In genomic region chr19:47899335-47899734, GRCh38 we compare ENCODE assay signal across 29 cellular contexts. TPM values are rescaled to one million over a fixed set of nuclear protein-coding genes. Genes with fewer than 3 reads are reported as not detected.
DNase-seq lines count a peak whose midpoint lies in the region; ATAC-seq, FAIRE-seq and TF ChIP-seq lines count a peak whose summit lies in the region.
"Had no signal": no experiment of that assay in that cellular context is flagged by ENCODE, and none has a peak within 500 bp of the region (broad histone marks: within the 10 kb centered on the region; RNA-seq: fewer than 3 reads in every experiment).

No MANE protein-coding gene starts in this region.

- DNase-seq in K562 (ENCODE audit: extremely low read depth in 1 of 4, low spot score in 3 of 4) (no peak), mesenteric fat pad (ENCODE audit: low spot score) (peak; percentile 51), stomach (peak; percentile 4), hippocampal formation (lab: John Stamatoyannopoulos, UW) (no peak), globus pallidus (ENCODE audit: low spot score) (no peak)
- DNase-seq: 8988T; ACHN; AML-193; BE2C; Calu3; CD4-positive, alpha-beta T cell; COR-L47; DMS53; DMS79 treated with DMSO at 0.1 percent for 48 hours; GF-D8; H9; HFFc6 had no signal

- H3K79me2 ChIP-seq in K562 (ENCODE audit: control insufficient read depth, insufficient read depth, low read length): no peaks in the 10 kb centered on the region

- BruUV-seq in K562 (replicated peaks; lab: Mats Ljungman, UMichigan): no TSS peak

- H2AFZ ChIP-seq in K562 (ENCODE audit: low read depth, low read length): no peak overlapping the region
- H2AFZ ChIP-seq: GM23338 had no signal

- POLR2A ChIA-PET in K562 (lab: Yijun Ruan, JAX): no interaction called here

- no peak for TF ChIP-seq CTCF in K562 (IDR thresholded peaks at IDR 0.05 in 2 of 3, conservative IDR thresholded peaks at IDR 0.05 in 1 of 3; ENCODE audit: insufficient read depth in 2 of 3, low read depth in 1 of 3, low read length in 3 of 3)
- TF ChIP-seq CTCF in stomach (IDR thresholded peaks at IDR 0.05): no peak

- TF ChIP-seq RAD21 in K562 (CRISPR knock-in tag; conservative IDR thresholded peaks at IDR 0.05 in 1 of 2, IDR thresholded peaks at IDR 0.05 in 1 of 2): no peak

- H3K4me1 ChIP-seq in K562 (replicated peaks in 1 of 2; ENCODE audit: control insufficient read depth in 2 of 2, insufficient read depth in 2 of 2, low read length in 2 of 2) (no peaks in the 10 kb centered on the region), stomach (no peaks in the 10 kb centered on the region)
- H3K4me1 ChIP-seq: A549, BE2C had no signal

- in situ Hi-C loops in K562 (cut with MboI): no loop called here

- ATAC-seq in K562 (no peak), HG03457 (IDR thresholded peaks at IDR 0.05; ENCODE audit: unreplicated experiment) (no peak), HG02798 (IDR thresholded peaks at IDR 0.05; ENCODE audit: poor library complexity, unreplicated experiment) (no peak)
- ATAC-seq: GM23338, HCT116 had no signal

- WGBS in K562 (ENCODE audit: insufficient coverage, low coverage, missing lambda C conversion rate): 31% methylated on average over 6 of the region's 8 CpGs
- 87 to 94% (median 93%) methylated on average over 8 of the region's 8 CpGs for WGBS in stomach, 5 donors

- H3K9ac ChIP-seq in K562 (ENCODE audit: insufficient read depth in 1 of 2, low read depth in 2 of 2, low read length in 2 of 2): no peak overlapping the region
- H3K9ac ChIP-seq: BLaER1 treated with 17β-estradiol and CSF1 and Interleukin-3, amounts not matched to agents 10 nM and 100 nM had no signal

- H4K20me1 ChIP-seq in K562 (replicated peaks; ENCODE audit: control insufficient read depth, insufficient read depth, low read length): no peaks in the 10 kb centered on the region
- H4K20me1 ChIP-seq: BLaER1 treated with 17β-estradiol and CSF1 and Interleukin-3, amounts not matched to agents 10 nM and 100 nM had no signal

- no peak overlapping the region for H3K4me2 ChIP-seq in K562 (ENCODE audit: insufficient read depth, low read length)
- H3K4me2 ChIP-seq: A549; BLaER1 treated with 17β-estradiol and CSF1 and Interleukin-3, amounts not matched to agents 10 nM and 100 nM; GM23338 had no signal

- TF ChIP-seq POLR2A in K562 (conservative IDR thresholded peaks at IDR 0.05): no peak
- no peak for TF ChIP-seq POLR2A in stomach (IDR thresholded peaks at IDR 0.05)

- H3K27me3 ChIP-seq in K562 (ENCODE audit: control insufficient read depth in 2 of 2, insufficient read depth in 2 of 2, low read length in 2 of 2): no peaks in the 10 kb centered on the region
- peaks cover 0 to 15% (median 0%) of the 10 kb centered on the region in 3 donors for H3K27me3 ChIP-seq in stomach
- H3K27me3 ChIP-seq: BE2C; BLaER1 treated with 17β-estradiol and CSF1 and Interleukin-3, amounts not matched to agents 10 nM and 100 nM had no signal

- H3K36me3 ChIP-seq in K562 (ENCODE audit: control insufficient read depth, insufficient read depth, low read length): no peaks in the 10 kb centered on the region
- no peaks in the 10 kb centered on the region for H3K36me3 ChIP-seq in stomach
- H3K36me3 ChIP-seq: BE2C; BLaER1 treated with 17β-estradiol and CSF1 and Interleukin-3, amounts not matched to agents 10 nM and 100 nM had no signal

- no peak overlapping the region for H3K4me3 ChIP-seq in K562
- no peak overlapping the region for H3K4me3 ChIP-seq in stomach
- H3K4me3 ChIP-seq: A549; BLaER1 treated with 17β-estradiol and CSF1 and Interleukin-3, amounts not matched to agents 10 nM and 100 nM; GM23338 had no signal

- H3K9me3 ChIP-seq in K562 (replicated peaks; ENCODE audit: control insufficient read depth, insufficient read depth, low read depth, low read length): no peaks in the 10 kb centered on the region
- H3K9me3 ChIP-seq in stomach: peaks cover 0 to 10% (median 3%) of the 10 kb centered on the region in 4 donors
- H3K9me3 ChIP-seq: BE2C had no signal

- H3K9me1 ChIP-seq in K562 (ENCODE audit: control insufficient read depth, insufficient read depth, low read length): no peaks in the 10 kb centered on the region

- H3K27ac ChIP-seq in K562 (ENCODE audit: extremely low read depth, low read depth, low read length) (no peak overlapping the region), stomach (no peak overlapping the region)
- H3K27ac ChIP-seq: A549; BLaER1 treated with 17β-estradiol and CSF1 and Interleukin-3, amounts not matched to agents 10 nM and 100 nM had no signal

- no peak for TF ChIP-seq EP300 in K562 (IDR thresholded peaks at IDR 0.05; ENCODE audit: low read length)
- no peak for TF ChIP-seq EP300 in stomach (IDR thresholded peaks at IDR 0.05)

- FAIRE-seq in K562 (lab: Jason Lieb, UNC): no peak
- FAIRE-seq: A549, GM12891, GM18507 had no signal

- CTCF ChIA-PET in K562 (lab: Yijun Ruan, JAX; ENCODE audit: low intra/inter-chr PET ratio): no interaction called here

- intact Hi-C loops in K562 (cut with micrococcal nuclease): no loop called here
- intact Hi-C loops in stomach (cut with DNase I; ENCODE audit: low total_unique reads): no loop called here

TF ChIP-seq in K562, 482 proteins besides CTCF, POLR2A, EP300 and RAD21:
- peak; percentile 92 for TF ChIP-seq ZNF134 (CRISPR knock-in tag; conservative IDR thresholded peaks at IDR 0.05)
- no peak for TF ChIP-seq CHD1 (IDR thresholded peaks at IDR 0.05; ENCODE audit: low read length)
TF ChIP-seq in K562: peak in this region for 1.

RNA-seq across cellular contexts. Expression of gene SULT2A1, which starts 13.2 kb away (rescaled TPM):
- not detected in 2 replicates for total RNA-seq in K562 (2011; cell fraction: chromatin; rRNA removed; ENCODE audit: low replicate concordance)
- not detected in 2 replicates for total RNA-seq in K562 (2011; cell fraction: nucleolus; rRNA removed)
- total RNA-seq in K562 (2011; cell fraction: nucleoplasm; rRNA removed): not detected in 2 replicates
- total RNA-seq in K562 (2014; rRNA removed): not detected in 2 replicates
- not detected in 2 replicates for total RNA-seq in K562 (2014; rRNA removed; fragmentation: Illumina TruSeq; extraction: Trizol)
- total RNA-seq in K562 (2015; rRNA removed; fragmentation: Illumina TruSeq; extraction: Trizol): 0.11 and 0.25 TPM in 2 replicates
- 0.16 and 0.18 TPM in 2 replicates for total RNA-seq in K562 (2021)
- polyA plus RNA-seq in K562 (2011; rRNA removed): 0.03 and 0.04 TPM in 2 replicates
- polyA plus RNA-seq in K562 (2011; cell fraction: cytosol; rRNA removed): 0.10 TPM in 1 of 2 replicates, not detected in the other
- not detected in 2 replicates for polyA plus RNA-seq in K562 (2011; cell fraction: nucleus; rRNA removed)
- polyA plus RNA-seq in K562 (2012): 0.13 and 0.29 TPM in 2 replicates
- polyA plus RNA-seq in K562 (2014; fragmentation: Illumina TruSeq; extraction: Trizol): 0.07 TPM in 1 of 2 replicates, not detected in the other
- under 1 TPM in 1 of 2 experiments, not detected in 1; 0.07 TPM for polyA plus RNA-seq in K562 (2014; fragmentation: Nextera tagmentation; extraction: Ambion mirVana)
- not detected in 2 replicates for polyA plus RNA-seq in K562 (2014; rRNA removed)
- not detected in 2 replicates for polyA minus RNA-seq in K562 (2011; rRNA and poly(A)+ RNA removed)
- not detected in 2 replicates for polyA minus RNA-seq in K562 (2011; cell fraction: cytosol; rRNA and poly(A)+ RNA removed)
- polyA minus RNA-seq in K562 (2011; cell fraction: nucleus; rRNA and poly(A)+ RNA removed): not detected in 2 replicates
- not detected for total RNA-seq in mesenteric fat pad
- total RNA-seq in stomach: 10 to 100 TPM in 1 of 5 donors, 1 to 10 TPM in 1, not detected in 3; 6.8 to 13.4 TPM
- polyA plus RNA-seq in stomach: 10 to 100 TPM in 1 of 3 donors, 1 to 10 TPM in 1, under 1 TPM in 1; 0.48 to 16.5 (median 8.5) TPM
- total RNA-seq: Calu3; CD4-positive, alpha-beta T cell; Daoy; G401; GM23338; H4; H9; HFFc6 had no signal
- polyA plus RNA-seq: A549, CD14-positive monocyte, GM23338 had no signal

RNA-seq across cellular contexts. Expression of gene TPRX2, which starts 40.3 kb away (rescaled TPM):
- not detected in 2 replicates for total RNA-seq in K562 (2011; cell fraction: chromatin; rRNA removed; ENCODE audit: low replicate concordance)
- total RNA-seq in K562 (2011; cell fraction: nucleolus; rRNA removed): not detected in 2 replicates
- total RNA-seq in K562 (2011; cell fraction: nucleoplasm; rRNA removed): not detected in 2 replicates
- total RNA-seq in K562 (2014; rRNA removed): not detected in 2 replicates
- not detected in 2 replicates for total RNA-seq in K562 (2014; rRNA removed; fragmentation: Illumina TruSeq; extraction: Trizol)
- total RNA-seq in K562 (2015; rRNA removed; fragmentation: Illumina TruSeq; extraction: Trizol): not detected in 2 replicates
- not detected in 2 replicates for total RNA-seq in K562 (2021)
- polyA plus RNA-seq in K562 (2011; rRNA removed): not detected in 2 replicates
- not detected in 2 replicates for polyA plus RNA-seq in K562 (2011; cell fraction: cytosol; rRNA removed)
- not detected in 2 replicates for polyA plus RNA-seq in K562 (2011; cell fraction: nucleus; rRNA removed)
- not detected in 2 replicates for polyA plus RNA-seq in K562 (2012)
- polyA plus RNA-seq in K562 (2014; fragmentation: Illumina TruSeq; extraction: Trizol): not detected in 2 replicates
- polyA plus RNA-seq in K562 (2014; fragmentation: Nextera tagmentation; extraction: Ambion mirVana): not detected
- not detected in 2 replicates for polyA plus RNA-seq in K562 (2014; rRNA removed)
- not detected in 2 replicates for polyA minus RNA-seq in K562 (2011; rRNA and poly(A)+ RNA removed)
- not detected in 2 replicates for polyA minus RNA-seq in K562 (2011; cell fraction: cytosol; rRNA and poly(A)+ RNA removed)
- polyA minus RNA-seq in K562 (2011; cell fraction: nucleus; rRNA and poly(A)+ RNA removed): not detected in 2 replicates
- total RNA-seq in mesenteric fat pad: not detected
- not detected for total RNA-seq in stomach
- polyA plus RNA-seq in stomach: not detected
- total RNA-seq: Calu3; CD4-positive, alpha-beta T cell; Daoy; G401; GM23338; H4; H9; HFFc6 had no signal
- polyA plus RNA-seq: A549, CD14-positive monocyte, GM23338 had no signal

Comparison
In these comparisons a context has a peak if more than half of its experiments do, and no peak if none do; other contexts are left out.
1. DNase-seq: peak in mesenteric fat pad (single experiment) and stomach (single experiment); none in K562 (0 of 4), hippocampal formation (0 of 2) and globus pallidus (single experiment).